In the genomic region with DNA sequence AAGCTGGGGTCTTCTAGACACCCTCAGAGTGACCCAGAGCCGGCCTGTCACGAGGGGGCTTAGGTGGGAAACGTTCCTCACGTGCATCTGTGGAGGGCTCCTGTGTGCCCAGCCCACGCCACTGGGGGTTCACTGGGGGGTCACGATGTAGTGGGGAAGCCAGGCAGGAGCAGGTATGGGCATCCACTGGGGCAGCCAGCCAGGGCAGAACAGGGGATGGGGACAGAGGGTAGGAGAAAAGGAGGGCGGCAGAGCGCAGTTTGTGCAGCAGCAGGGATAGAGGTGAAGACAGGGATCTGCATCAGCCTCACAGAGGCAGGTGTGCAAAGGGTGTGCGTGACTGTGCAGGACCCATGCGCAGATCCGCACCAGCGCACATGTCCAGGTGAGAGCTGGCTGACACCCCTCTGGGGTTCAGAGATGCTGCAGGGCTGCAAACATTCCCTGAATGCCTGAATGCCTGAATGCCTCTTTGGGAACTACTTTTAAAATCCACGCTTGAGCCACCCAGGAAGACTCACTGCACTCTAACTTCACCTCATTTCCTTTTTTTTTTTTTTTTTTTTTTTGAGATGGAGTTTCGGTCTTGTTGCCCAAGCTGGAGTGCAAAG, we compare ENCODE assay signal across 24 cellular contexts. TPM values are rescaled to one million over a fixed set of nuclear protein-coding genes. Genes with fewer than 3 reads are reported as not detected.
A peak's percentile ranks its signal among the peaks of the same experiment; 100 is the strongest.
DNase-seq lines count a peak whose midpoint lies in the region; ATAC-seq, FAIRE-seq and TF ChIP-seq lines count a peak whose summit lies in the region.
"Had no signal": no experiment of that assay in that cellular context is flagged by ENCODE, and none has a peak within 500 bp of the region (broad histone marks: within the 10 kb centered on the region; RNA-seq: fewer than 3 reads in every experiment).

No MANE protein-coding gene starts in this region.

- no peak overlapping the region for H3K27ac ChIP-seq in HepG2 (ENCODE audit: extremely low read length, insufficient read depth, low read length)
- peak overlapping the region; percentile 31 to 98 for H3K27ac ChIP-seq in thoracic aorta
- H3K27ac ChIP-seq: BLaER1 had no signal

- no peak for TF ChIP-seq POLR2A in HepG2 (IDR thresholded peaks at IDR 0.05; ENCODE audit: insufficient read depth in 1 of 2, low read depth in 2 of 2, low read length in 2 of 2)

- H3K36me3 Mint-ChIP-seq in activated naive CD4-positive, alpha-beta T cell treated with anti-CD3 and anti-CD28 coated beads, Interleukin-2, amount 50 U/mL, for 72 hours = no peaks in the 10 kb centered on the region
- H3K36me3 Mint-ChIP-seq in activated CD8-positive, alpha-beta T cell treated with anti-CD3 and anti-CD28 coated beads, Interleukin-2, amount 10 ng/mL, durations not matched to agents 7 days and 5 days (ENCODE audit: low read depth) = peaks cover 44% of the 10 kb centered on the region

- BruUV-seq in HepG2 (replicated peaks; lab: Mats Ljungman, UMichigan) = no TSS peak

- H3K9me3 ChIP-seq in HepG2 (ENCODE audit: low read length) (no peaks in the 10 kb centered on the region), thoracic aorta (no peaks in the 10 kb centered on the region)
- H3K9me3 ChIP-seq: BLaER1, gastroesophageal sphincter had no signal

- DNase-seq in activated naive CD4-positive, alpha-beta T cell treated with anti-CD3 and anti-CD28 coated beads, Interleukin-2, amount 50 U/mL, for 72 hours (ENCODE audit: low spot score in 2 of 2) = no peak
- DNase-seq in activated naive CD4-positive, alpha-beta T cell treated with anti-CD3 and anti-CD28 coated beads, Interleukin-2, amount 50 U/mL, for 16 hours = no peak
- DNase-seq in activated CD8-positive, alpha-beta T cell treated with anti-CD3 and anti-CD28 coated beads, Interleukin-2, amount 10 ng/mL, durations not matched to agents 7 days and 5 days = no peak
- DNase-seq in HepG2 (ENCODE audit: low spot score) (no peak), thoracic aorta (ENCODE audit: low spot score) (no peak), ACHN (no peak), nucleus accumbens (lab: John Stamatoyannopoulos, UW) (no peak), NCI-H345 treated with DMSO at 0.1 percent for 48 hours (lab: John Stamatoyannopoulos, UW; ENCODE audit: unreplicated experiment) (no peak)
- DNase-seq: activated CD4-positive, alpha-beta T cell treated with anti-CD3 and anti-CD28 coated beads, Interleukin-2, amount 50 U/mL, for 1 hour; activated gamma-delta T cell treated with Interleukin-2 at 50 U/mL for 16 hours; amygdala; caudate nucleus; kidney glomerular epithelial cell; mesenchymal stem cell; naive B cell; NCI-H1417; NCI-H2171 had no signal

- no peak overlapping the region for H3K4me3 Mint-ChIP-seq in activated CD8-positive, alpha-beta T cell treated with anti-CD3 and anti-CD28 coated beads, Interleukin-2, amount 10 ng/mL, durations not matched to agents 7 days and 5 days
- H3K4me3 Mint-ChIP-seq: stimulated activated naive CD8-positive, alpha-beta T cell treated with anti-CD3 and anti-CD28 coated beads, Interleukin-15, Interleukin-2, amounts not matched to agents 100 ng/mL and 50 ng/mL, for 24 hours had no signal

- H3K9me3 Mint-ChIP-seq in activated naive CD4-positive, alpha-beta T cell treated with anti-CD3 and anti-CD28 coated beads, Interleukin-2, amount 50 U/mL, for 72 hours = no peaks in the 10 kb centered on the region
- no peaks in the 10 kb centered on the region for H3K9me3 Mint-ChIP-seq in activated CD8-positive, alpha-beta T cell treated with anti-CD3 and anti-CD28 coated beads, Interleukin-2, amount 10 ng/mL, durations not matched to agents 7 days and 5 days (ENCODE audit: insufficient read depth)
- H3K9me3 Mint-ChIP-seq: naive B cell; stimulated activated naive CD8-positive, alpha-beta T cell treated with anti-CD3 and anti-CD28 coated beads, Interleukin-15, Interleukin-2, amounts not matched to agents 100 ng/mL and 50 ng/mL, for 24 hours had no signal

- no peak overlapping the region for H3K9ac ChIP-seq in HepG2 (ENCODE audit: insufficient read depth, low read depth, low read length)
- H3K9ac ChIP-seq: BLaER1 had no signal

- intact Hi-C loops in HepG2 (cut with micrococcal nuclease; ENCODE audit: unreplicated experiment) = no loop called here

- CTCF ChIA-PET in activated CD8-positive, alpha-beta T cell treated with anti-CD3 and anti-CD28 coated beads, Interleukin-2, amount 10 ng/mL, durations not matched to agents 7 days and 5 days (lab: Charles Lee) = interaction anchor here (1.3 kb wide), 1 partner anchor 11 kb away, joined by 3 read pairs; no protein-coding TSS in a partner anchor
- CTCF ChIA-PET in HepG2 (lab: Yijun Ruan, JAX; ENCODE audit: low intra/inter-chr PET ratio, low total read pairs) = no interaction called here

- POLR2A ChIA-PET in activated CD8-positive, alpha-beta T cell treated with anti-CD3 and anti-CD28 coated beads, Interleukin-2, amount 10 ng/mL, durations not matched to agents 7 days and 5 days (lab: Charles Lee) = no interaction called here
- POLR2A ChIA-PET in HepG2 (lab: Yijun Ruan, JAX) = no interaction called here

- H3K79me2 ChIP-seq in HepG2 (ENCODE audit: insufficient read depth, low read length) = peaks cover 20% of the 10 kb centered on the region

- no peaks in the 10 kb centered on the region for H3K27me3 Mint-ChIP-seq in activated CD8-positive, alpha-beta T cell treated with anti-CD3 and anti-CD28 coated beads, Interleukin-2, amount 10 ng/mL, durations not matched to agents 7 days and 5 days (ENCODE audit: low read depth)
- H3K27me3 Mint-ChIP-seq: naive B cell; stimulated activated naive CD8-positive, alpha-beta T cell treated with anti-CD3 and anti-CD28 coated beads, Interleukin-15, Interleukin-2, amounts not matched to agents 100 ng/mL and 50 ng/mL, for 24 hours had no signal

- FAIRE-seq in HepG2 (lab: Jason Lieb, UNC) = no peak
- FAIRE-seq: A204.1, urothelium cell line had no signal

- H3K36me3 ChIP-seq in HepG2 (replicated peaks in 1 of 2; ENCODE audit: control insufficient read depth in 1 of 2, insufficient read depth in 2 of 2, low read length in 2 of 2) = peaks cover 49 to 78% of the 10 kb centered on the region in 2 experiments
- peaks cover 64% of the 10 kb centered on the region for H3K36me3 ChIP-seq in thoracic aorta

- no peak for ATAC-seq in activated naive CD4-positive, alpha-beta T cell treated with anti-CD3 and anti-CD28 coated beads, Interleukin-2, amount 50 U/mL, for 72 hours
- no peak for ATAC-seq in activated CD8-positive, alpha-beta T cell treated with anti-CD3 and anti-CD28 coated beads, Interleukin-2, amount 10 ng/mL, durations not matched to agents 7 days and 5 days
- no peak for ATAC-seq in HepG2
- no peak for ATAC-seq in thoracic aorta (ENCODE audit: insufficient number of reproducible peaks, low FRiP score, low read depth)
- ATAC-seq: esophagus mucosa, gastroesophageal sphincter had no signal

- H3K27me3 ChIP-seq in HepG2 (ENCODE audit: control insufficient read depth in 1 of 2, insufficient read depth in 2 of 2, low read length in 2 of 2) = no peaks in the 10 kb centered on the region
- H3K27me3 ChIP-seq in thoracic aorta (replicated peaks; ENCODE audit: insufficient read depth) = no peaks in the 10 kb centered on the region
- H3K27me3 ChIP-seq: BLaER1, gastroesophageal sphincter had no signal

- no peak overlapping the region for H3K4me2 ChIP-seq in HepG2 (ENCODE audit: low read depth, low read length)
- H3K4me2 ChIP-seq: BLaER1 had no signal

- TF ChIP-seq CTCF in HepG2 (CRISPR knock-in tag; IDR thresholded peaks at IDR 0.05) = no peak
- TF ChIP-seq CTCF in thoracic aorta (IDR thresholded peaks at IDR 0.05) = no peak

- H3K27ac Mint-ChIP-seq in activated naive CD4-positive, alpha-beta T cell treated with anti-CD3 and anti-CD28 coated beads, Interleukin-2, amount 50 U/mL, for 72 hours = peak overlapping the region; percentile 8 to 84
- peak overlapping the region; percentile 60 for H3K27ac Mint-ChIP-seq in activated CD8-positive, alpha-beta T cell treated with anti-CD3 and anti-CD28 coated beads, Interleukin-2, amount 10 ng/mL, durations not matched to agents 7 days and 5 days
- H3K27ac Mint-ChIP-seq: stimulated activated naive CD8-positive, alpha-beta T cell treated with anti-CD3 and anti-CD28 coated beads, Interleukin-15, Interleukin-2, amounts not matched to agents 100 ng/mL and 50 ng/mL, for 24 hours had no signal

- 97% methylated on average over 14 of the region's 14 CpGs for WGBS in HepG2 (ENCODE audit: low lambda C conversion rate)

- no peak for TF ChIP-seq EP300 in HepG2 (IDR thresholded peaks at IDR 0.05; ENCODE audit: low read depth in 2 of 2, low read length in 2 of 2)
- TF ChIP-seq EP300 in HepG2 (CRISPR knock-in tag; IDR thresholded peaks at IDR 0.05; ENCODE audit: borderline replicate concordance) = no peak

- H3K4me1 Mint-ChIP-seq in activated CD8-positive, alpha-beta T cell treated with anti-CD3 and anti-CD28 coated beads, Interleukin-2, amount 10 ng/mL, durations not matched to agents 7 days and 5 days (ENCODE audit: low read depth) = peaks cover 22% of the 10 kb centered on the region

- H2AFZ ChIP-seq in HepG2 (ENCODE audit: low read length) = no peak overlapping the region

- H3K4me3 ChIP-seq in HepG2 (replicated peaks in 1 of 3; ENCODE audit: insufficient read depth in 1 of 3, low read depth in 2 of 3, low read length in 3 of 3) = no peak overlapping the region
- no peak overlapping the region for H3K4me3 ChIP-seq in thoracic aorta
- H3K4me3 ChIP-seq: BLaER1, gastroesophageal sphincter, skin epidermis had no signal

- in situ Hi-C loops in HepG2 (cut with HindIII; ENCODE audit: extremely low pct_ligation_motif_present, low pct_unique_long_range_greater_than_20kb) (no loop called here), ACHN (cut with HindIII; ENCODE audit: low pct_ligation_motif_present, low pct_unique_long_range_greater_than_20kb, low sequenced_read_pairs) (no loop called here)

- TF ChIP-seq RAD21 in HepG2 (CRISPR knock-in tag; IDR thresholded peaks at IDR 0.05) = no peak

- peaks cover 32% of the 10 kb centered on the region; the same call in 1 of the 2 replicates for H4K20me1 ChIP-seq in HepG2 (ENCODE audit: insufficient read depth, low read length)
- H4K20me1 ChIP-seq: BLaER1 had no signal

- H3K4me1 ChIP-seq in HepG2 (ENCODE audit: insufficient read depth, low read length) = peaks cover 18% of the 10 kb centered on the region
- H3K4me1 ChIP-seq in thoracic aorta (ENCODE audit: control insufficient read depth in 1 of 2, low read depth in 2 of 2) = peaks cover 42 to 58% of the 10 kb centered on the region in 2 donors

RNA-seq across cellular contexts. Expression of gene PNKD, which starts 10.0 kb away (rescaled TPM):
- total RNA-seq in activated naive CD4-positive, alpha-beta T cell treated with anti-CD3 and anti-CD28 coated beads, Interleukin-2, amount 50 U/mL, for 72 hours = 10 to 100 TPM; 25.1 to 30.4 TPM
- 10 to 100 TPM; 36.7 to 37.6 TPM for total RNA-seq in activated CD8-positive, alpha-beta T cell treated with anti-CD3 and anti-CD28 coated beads, Interleukin-2, amount 10 ng/mL, durations not matched to agents 7 days and 5 days
- 50.0 and 55.9 TPM in 2 replicates for total RNA-seq in HepG2 (2016; rRNA removed; fragmentation: Illumina TruSeq; extraction: Trizol)
- total RNA-seq in HepG2 (2016; cell fraction: cytosol; rRNA removed; fragmentation: Illumina TruSeq; extraction: Trizol; ENCODE audit: low read depth) = 21.6 and 27.3 TPM in 2 replicates
- 48.3 and 59.8 TPM in 2 replicates for total RNA-seq in HepG2 (2016; cell fraction: insoluble cytoplasmic fraction; rRNA removed; fragmentation: Illumina TruSeq; extraction: Trizol)
- 30.6 and 30.7 TPM in 2 replicates for total RNA-seq in HepG2 (2016; cell fraction: membrane; rRNA removed; fragmentation: Illumina TruSeq; extraction: Trizol)
- total RNA-seq in HepG2 (2016; cell fraction: nucleus; rRNA removed; fragmentation: Illumina TruSeq; extraction: Trizol) = 34.2 and 39.5 TPM in 2 replicates
- polyA plus RNA-seq in HepG2 (2011; rRNA removed) = 78.0 and 80.4 TPM in 2 replicates
- 48.4 and 76.6 TPM in 2 replicates for polyA plus RNA-seq in HepG2 (2011; cell fraction: cytosol; rRNA removed)
- 76.3 and 77.5 TPM in 2 replicates for polyA plus RNA-seq in HepG2 (2011; cell fraction: nucleus; rRNA removed)
- polyA plus RNA-seq in HepG2 (2012) = 59.5 and 60.9 TPM in 2 replicates
- 24.9 and 29.3 TPM in 2 replicates for polyA plus RNA-seq in HepG2 (2016; cell fraction: cytosol; fragmentation: Illumina TruSeq; extraction: Trizol; ENCODE audit: low read depth)
- 58.0 and 59.1 TPM in 2 replicates for polyA plus RNA-seq in HepG2 (2016; cell fraction: insoluble cytoplasmic fraction; fragmentation: Illumina TruSeq; extraction: Trizol; ENCODE audit: low read depth)
- polyA plus RNA-seq in HepG2 (2016; cell fraction: membrane; fragmentation: Illumina TruSeq; extraction: Trizol; ENCODE audit: low read depth) = 31.6 and 35.4 TPM in 2 replicates
- 73.5 and 80.9 TPM in 2 replicates for polyA plus RNA-seq in HepG2 (2016; cell fraction: nucleus; fragmentation: Illumina TruSeq; extraction: Trizol; ENCODE audit: insufficient read depth, low read depth)
- 33.3 and 44.2 TPM in 2 replicates for polyA minus RNA-seq in HepG2 (2011; rRNA and poly(A)+ RNA removed; ENCODE audit: low replicate concordance)
- 15.5 and 20.7 TPM in 2 replicates for polyA minus RNA-seq in HepG2 (2011; cell fraction: cytosol; rRNA and poly(A)+ RNA removed)
- 9.7 and 10.9 TPM in 2 replicates for polyA minus RNA-seq in HepG2 (2011; cell fraction: nucleus; rRNA and poly(A)+ RNA removed)
- total RNA-seq in thoracic aorta = 10 to 100 TPM; 19.4 to 38.4 TPM

RNA-seq across cellular contexts. Expression of gene AAMP, which starts 10.4 kb away (rescaled TPM):
- 10 to 100 TPM; 67.7 to 68.4 TPM for total RNA-seq in activated naive CD4-positive, alpha-beta T cell treated with anti-CD3 and anti-CD28 coated beads, Interleukin-2, amount 50 U/mL, for 72 hours
- 10 to 100 TPM; 52.6 to 56.2 TPM for total RNA-seq in activated CD8-positive, alpha-beta T cell treated with anti-CD3 and anti-CD28 coated beads, Interleukin-2, amount 10 ng/mL, durations not matched to agents 7 days and 5 days
- total RNA-seq in HepG2 (2016; rRNA removed; fragmentation: Illumina TruSeq; extraction: Trizol) (186 and 241 TPM in 2 replicates), thoracic aorta (10 to 100 TPM; 95.9 to 97.5 TPM)
- 26.6 and 29.2 TPM in 2 replicates for total RNA-seq in HepG2 (2016; cell fraction: cytosol; rRNA removed; fragmentation: Illumina TruSeq; extraction: Trizol; ENCODE audit: low read depth)
- total RNA-seq in HepG2 (2016; cell fraction: insoluble cytoplasmic fraction; rRNA removed; fragmentation: Illumina TruSeq; extraction: Trizol) = 202 and 247 TPM in 2 replicates
- total RNA-seq in HepG2 (2016; cell fraction: membrane; rRNA removed; fragmentation: Illumina TruSeq; extraction: Trizol) = 56.8 and 59.3 TPM in 2 replicates
- 85.4 and 91.7 TPM in 2 replicates for total RNA-seq in HepG2 (2016; cell fraction: nucleus; rRNA removed; fragmentation: Illumina TruSeq; extraction: Trizol)
- polyA plus RNA-seq in HepG2 (2011; rRNA removed) = 110 and 119 TPM in 2 replicates
- 138 and 202 TPM in 2 replicates for polyA plus RNA-seq in HepG2 (2011; cell fraction: cytosol; rRNA removed)
- polyA plus RNA-seq in HepG2 (2011; cell fraction: nucleus; rRNA removed) = 161 and 181 TPM in 2 replicates
- 99.2 and 104 TPM in 2 replicates for polyA plus RNA-seq in HepG2 (2012)
- polyA plus RNA-seq in HepG2 (2016; cell fraction: cytosol; fragmentation: Illumina TruSeq; extraction: Trizol; ENCODE audit: low read depth) = 13.9 and 16.0 TPM in 2 replicates
- polyA plus RNA-seq in HepG2 (2016; cell fraction: insoluble cytoplasmic fraction; fragmentation: Illumina TruSeq; extraction: Trizol; ENCODE audit: low read depth) = 224 and 231 TPM in 2 replicates
- 30.9 and 33.2 TPM in 2 replicates for polyA plus RNA-seq in HepG2 (2016; cell fraction: membrane; fragmentation: Illumina TruSeq; extraction: Trizol; ENCODE audit: low read depth)
- 127 and 131 TPM in 2 replicates for polyA plus RNA-seq in HepG2 (2016; cell fraction: nucleus; fragmentation: Illumina TruSeq; extraction: Trizol; ENCODE audit: insufficient read depth, low read depth)
- polyA minus RNA-seq in HepG2 (2011; rRNA and poly(A)+ RNA removed; ENCODE audit: low replicate concordance) = 41.5 and 143 TPM in 2 replicates
- 58.2 and 63.3 TPM in 2 replicates for polyA minus RNA-seq in HepG2 (2011; cell fraction: cytosol; rRNA and poly(A)+ RNA removed)
- polyA minus RNA-seq in HepG2 (2011; cell fraction: nucleus; rRNA and poly(A)+ RNA removed) = 39.9 and 43.6 TPM in 2 replicates

RNA-seq across cellular contexts. Expression of gene TMBIM1, which starts 11.9 kb away (rescaled TPM):
- 10 to 100 TPM; 46.1 to 47.5 TPM for total RNA-seq in activated naive CD4-positive, alpha-beta T cell treated with anti-CD3 and anti-CD28 coated beads, Interleukin-2, amount 50 U/mL, for 72 hours
- 10 to 100 TPM; 52.9 to 58.9 TPM for total RNA-seq in activated CD8-positive, alpha-beta T cell treated with anti-CD3 and anti-CD28 coated beads, Interleukin-2, amount 10 ng/mL, durations not matched to agents 7 days and 5 days
- total RNA-seq in HepG2 (2016; rRNA removed; fragmentation: Illumina TruSeq; extraction: Trizol) (69.7 and 139 TPM in 2 replicates), thoracic aorta (100 to 1,000 TPM; 324 to 369 TPM)
- 37.2 and 38.6 TPM in 2 replicates for total RNA-seq in HepG2 (2016; cell fraction: cytosol; rRNA removed; fragmentation: Illumina TruSeq; extraction: Trizol; ENCODE audit: low read depth)
- 57.8 and 142 TPM in 2 replicates for total RNA-seq in HepG2 (2016; cell fraction: insoluble cytoplasmic fraction; rRNA removed; fragmentation: Illumina TruSeq; extraction: Trizol)
- total RNA-seq in HepG2 (2016; cell fraction: membrane; rRNA removed; fragmentation: Illumina TruSeq; extraction: Trizol) = 88.3 and 90.4 TPM in 2 replicates
- total RNA-seq in HepG2 (2016; cell fraction: nucleus; rRNA removed; fragmentation: Illumina TruSeq; extraction: Trizol) = 108 and 128 TPM in 2 replicates
- polyA plus RNA-seq in HepG2 (2011; rRNA removed) = 127 and 181 TPM in 2 replicates
- polyA plus RNA-seq in HepG2 (2011; cell fraction: cytosol; rRNA removed) = 146 and 187 TPM in 2 replicates
- 207 and 243 TPM in 2 replicates for polyA plus RNA-seq in HepG2 (2011; cell fraction: nucleus; rRNA removed)
- 254 and 390 TPM in 2 replicates for polyA plus RNA-seq in HepG2 (2012)
- polyA plus RNA-seq in HepG2 (2016; cell fraction: cytosol; fragmentation: Illumina TruSeq; extraction: Trizol; ENCODE audit: low read depth) = 33.9 and 35.7 TPM in 2 replicates
- 56.2 and 61.3 TPM in 2 replicates for polyA plus RNA-seq in HepG2 (2016; cell fraction: insoluble cytoplasmic fraction; fragmentation: Illumina TruSeq; extraction: Trizol; ENCODE audit: low read depth)
- 62.1 and 66.4 TPM in 2 replicates for polyA plus RNA-seq in HepG2 (2016; cell fraction: membrane; fragmentation: Illumina TruSeq; extraction: Trizol; ENCODE audit: low read depth)
- polyA plus RNA-seq in HepG2 (2016; cell fraction: nucleus; fragmentation: Illumina TruSeq; extraction: Trizol; ENCODE audit: insufficient read depth, low read depth) = 152 and 156 TPM in 2 replicates
- 19.4 and 315 TPM in 2 replicates for polyA minus RNA-seq in HepG2 (2011; rRNA and poly(A)+ RNA removed; ENCODE audit: low replicate concordance)
- 88.2 and 133 TPM in 2 replicates for polyA minus RNA-seq in HepG2 (2011; cell fraction: cytosol; rRNA and poly(A)+ RNA removed)
- 37.2 and 64.6 TPM in 2 replicates for polyA minus RNA-seq in HepG2 (2011; cell fraction: nucleus; rRNA and poly(A)+ RNA removed)

RNA-seq across cellular contexts. Expression of gene GPBAR1, which starts 19.6 kb away (rescaled TPM):
- total RNA-seq in activated naive CD4-positive, alpha-beta T cell treated with anti-CD3 and anti-CD28 coated beads, Interleukin-2, amount 50 U/mL, for 72 hours = under 1 TPM; 0.46 to 0.88 TPM
- under 1 TPM; 0.97 TPM for total RNA-seq in activated CD8-positive, alpha-beta T cell treated with anti-CD3 and anti-CD28 coated beads, Interleukin-2, amount 10 ng/mL, durations not matched to agents 7 days and 5 days
- total RNA-seq in HepG2 (2016; rRNA removed; fragmentation: Illumina TruSeq; extraction: Trizol) = 0.09 TPM in 1 of 2 replicates, not detected in the other
- not detected in 2 replicates for total RNA-seq in HepG2 (2016; cell fraction: cytosol; rRNA removed; fragmentation: Illumina TruSeq; extraction: Trizol; ENCODE audit: low read depth)
- 0.15 TPM in 1 of 2 replicates, not detected in the other for total RNA-seq in HepG2 (2016; cell fraction: insoluble cytoplasmic fraction; rRNA removed; fragmentation: Illumina TruSeq; extraction: Trizol)
- 0.17 TPM in 1 of 2 replicates, not detected in the other for total RNA-seq in HepG2 (2016; cell fraction: membrane; rRNA removed; fragmentation: Illumina TruSeq; extraction: Trizol)
- total RNA-seq in HepG2 (2016; cell fraction: nucleus; rRNA removed; fragmentation: Illumina TruSeq; extraction: Trizol) = 0.25 and 0.38 TPM in 2 replicates
- polyA plus RNA-seq in HepG2 (2011; rRNA removed) = 0.05 and 0.09 TPM in 2 replicates
- polyA plus RNA-seq in HepG2 (2011; cell fraction: cytosol; rRNA removed) = 0.05 and 0.12 TPM in 2 replicates
- 0.45 and 0.68 TPM in 2 replicates for polyA plus RNA-seq in HepG2 (2011; cell fraction: nucleus; rRNA removed)
- polyA plus RNA-seq in HepG2 (2012) = 0.09 and 0.11 TPM in 2 replicates
- polyA plus RNA-seq in HepG2 (2016; cell fraction: cytosol; fragmentation: Illumina TruSeq; extraction: Trizol; ENCODE audit: low read depth) = 0.08 and 0.22 TPM in 2 replicates
- 0.16 TPM in 1 of 2 replicates, not detected in the other for polyA plus RNA-seq in HepG2 (2016; cell fraction: insoluble cytoplasmic fraction; fragmentation: Illumina TruSeq; extraction: Trizol; ENCODE audit: low read depth)
- 0.22 and 0.27 TPM in 2 replicates for polyA plus RNA-seq in HepG2 (2016; cell fraction: membrane; fragmentation: Illumina TruSeq; extraction: Trizol; ENCODE audit: low read depth)
- not detected in 2 replicates for polyA plus RNA-seq in HepG2 (2016; cell fraction: nucleus; fragmentation: Illumina TruSeq; extraction: Trizol; ENCODE audit: insufficient read depth, low read depth)
- 0.12 and 1.2 TPM in 2 replicates for polyA minus RNA-seq in HepG2 (2011; rRNA and poly(A)+ RNA removed; ENCODE audit: low replicate concordance)
- polyA minus RNA-seq in HepG2 (2011; cell fraction: cytosol; rRNA and poly(A)+ RNA removed) = not detected in 2 replicates
- polyA minus RNA-seq in HepG2 (2011; cell fraction: nucleus; rRNA and poly(A)+ RNA removed) = 1.2 and 1.5 TPM in 2 replicates
- total RNA-seq in thoracic aorta = 1 to 10 TPM; 3.5 to 4.2 TPM
- total RNA-seq: esophagus mucosa had no signal
